ENCODE assay signal across 6 cellular contexts in the genomic region with DNA sequence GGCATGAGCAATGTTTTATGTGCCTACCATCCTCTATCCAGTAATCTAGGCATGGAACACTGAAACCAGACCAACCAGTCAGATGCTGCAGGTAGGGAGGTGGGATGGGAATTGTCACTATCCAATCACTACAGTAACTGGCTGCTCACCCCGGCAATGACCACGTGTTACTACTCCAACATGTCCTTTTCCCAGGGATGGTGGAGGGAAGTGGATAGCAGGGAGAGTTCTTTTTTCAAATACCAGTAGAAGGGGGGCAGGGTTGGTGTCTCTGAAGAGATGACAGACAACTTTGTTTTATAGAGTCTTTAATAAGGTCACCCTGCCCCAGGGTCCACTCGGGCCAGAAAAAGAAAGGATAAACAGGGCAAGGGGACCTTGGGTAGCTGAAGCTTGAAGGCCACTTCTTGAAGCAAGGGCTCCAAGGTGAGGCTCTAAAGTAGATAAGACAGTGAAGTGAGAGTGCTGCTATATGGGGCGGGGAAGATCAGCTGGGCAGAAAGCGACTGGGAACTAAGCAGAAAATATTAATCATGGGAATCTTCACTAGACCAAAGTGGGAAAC. TPM values are rescaled to one million over a fixed set of nuclear protein-coding genes. Genes with fewer than 3 reads are reported as not detected.
DNase-seq lines count a peak whose midpoint lies in the region; TF ChIP-seq lines count a peak whose summit lies in the region.

No MANE protein-coding gene starts in this region.

- no peaks in the 10 kb centered on the region for H3K27me3 ChIP-seq in muscle layer of colon (ENCODE audit: control insufficient read depth in 1 of 2, insufficient read depth in 2 of 2, low read length in 2 of 2)

- peak overlapping the region; percentile 80 for H3K9ac ChIP-seq in muscle layer of colon (ENCODE audit: low read length)

- WGBS in adipose tissue, 3 donors: 26 to 53% (median 51%) methylated on average over 5 of the region's 5 CpGs

- TF ChIP-seq CTCF in GM13977 (IDR thresholded peaks at IDR 0.05; ENCODE audit: extremely low read depth, insufficient read depth, missing control alignments): no peak

- peaks cover 57% of the 10 kb centered on the region for H3K36me3 ChIP-seq in muscle layer of colon (ENCODE audit: insufficient read depth, low read length)

- DNase-seq in ELF-1 (ENCODE audit: low read depth, low spot score): peak; percentile 82
- no peak for DNase-seq in NCI-H446 (lab: John Stamatoyannopoulos, UW)
- no peak for DNase-seq in KBM-7
- DNase-seq in GM13977 (ENCODE audit: low spot score): no peak

- H3K27ac ChIP-seq in adipose tissue (ENCODE audit: low read depth, low read length) (peak overlapping the region; percentile 9), muscle layer of colon (ENCODE audit: low read depth, low read length) (peak overlapping the region; percentile 90)

- peak overlapping the region; percentile 50 to 73 for H3K4me3 ChIP-seq in muscle layer of colon (ENCODE audit: low read depth in 1 of 2, low read length in 2 of 2)

- in situ Hi-C loops in KBM-7 (cut with MboI; ENCODE audit: low pct_unique_long_range_greater_than_20kb, low sequenced_read_pairs) (no loop called here), GM13977 (cut with MboI; ENCODE audit: low pct_unique_long_range_greater_than_20kb, low sequenced_read_pairs, unreplicated experiment) (no loop called here)

- H3K9me3 ChIP-seq in muscle layer of colon (ENCODE audit: low read length): no peaks in the 10 kb centered on the region

- peaks cover 18% of the 10 kb centered on the region for H3K4me1 ChIP-seq in muscle layer of colon (ENCODE audit: insufficient read depth, low read length)

RNA-seq across cellular contexts. Expression of a gene that starts 14.7 kb away (rescaled TPM):
- 1 to 10 TPM; 1.9 to 7.0 (median 4.4) TPM for polyA plus RNA-seq in adipose tissue

RNA-seq across cellular contexts. Expression of a gene that starts 22.9 kb away (rescaled TPM):
- 10 to 100 TPM; 43.6 to 81.4 (median 79.3) TPM for polyA plus RNA-seq in adipose tissue

RNA-seq across cellular contexts. Expression of a gene that starts 23.2 kb away (rescaled TPM):
- polyA plus RNA-seq in adipose tissue: 10 to 100 TPM; 16.3 to 54.9 (median 45.0) TPM

RNA-seq across cellular contexts. Expression of a gene that starts 30.0 kb away (rescaled TPM):
- polyA plus RNA-seq in adipose tissue: not detected

RNA-seq across cellular contexts. Expression of a gene that starts 32.7 kb away (rescaled TPM):
- under 1 TPM in 2 of 3 donors, not detected in 1; 0.03 to 0.56 TPM for polyA plus RNA-seq in adipose tissue
